ENCODE assay signal across 9 cellular contexts in the genomic region with DNA sequence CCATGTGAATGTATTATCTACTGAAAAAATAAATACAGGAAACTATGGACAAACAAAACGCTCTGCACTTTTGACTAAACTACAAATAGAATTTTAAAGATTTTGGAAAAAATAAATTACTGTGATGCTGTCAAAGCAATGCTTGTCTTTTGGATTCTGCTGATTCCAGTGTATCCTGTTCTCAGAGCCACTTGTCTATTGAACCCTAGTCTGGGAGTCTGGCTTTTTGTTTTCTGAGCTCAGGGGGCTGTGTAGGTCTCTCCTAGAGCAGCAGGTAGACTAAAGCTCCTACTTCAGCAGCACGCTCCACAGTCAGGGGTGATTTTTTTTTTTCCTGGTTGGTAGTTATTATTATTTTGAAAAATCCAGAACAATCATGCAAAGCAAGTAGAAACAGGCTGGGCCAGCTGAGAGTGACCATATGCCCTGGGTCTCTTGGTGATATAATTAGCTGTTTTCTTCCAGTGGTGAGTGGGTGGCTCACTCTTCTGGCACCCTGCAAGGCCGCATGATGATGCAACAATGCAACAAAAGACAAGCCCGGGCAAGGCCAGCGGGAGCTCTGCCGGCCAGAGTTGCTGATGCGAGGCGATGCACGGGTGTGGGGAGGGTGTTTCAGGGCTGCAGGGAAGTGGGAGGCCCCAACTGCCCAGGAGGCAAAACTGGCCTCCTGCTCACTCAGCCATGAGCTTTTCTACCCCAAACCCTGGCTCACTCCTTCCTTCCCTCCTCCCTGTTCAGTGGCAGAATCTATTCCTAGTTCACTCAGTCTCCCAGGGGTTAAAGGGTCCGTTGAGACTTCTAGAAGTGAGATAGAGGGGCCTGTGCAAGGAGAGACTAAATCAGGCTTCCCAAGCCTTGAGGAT. TPM values are rescaled to one million over a fixed set of nuclear protein-coding genes. Genes with fewer than 3 reads are reported as not detected.
DNase-seq lines count a peak whose midpoint lies in the region; ATAC-seq and TF ChIP-seq lines count a peak whose summit lies in the region.
"Had no signal": no experiment of that assay in that cellular context is flagged by ENCODE, and none has a peak within 500 bp of the region (broad histone marks: within the 10 kb centered on the region; RNA-seq: fewer than 3 reads in every experiment).

No MANE protein-coding gene starts in this region.

- H3K4me1 ChIP-seq in heart left ventricle (peaks cover 0 to 32% (median 10%) of the 10 kb centered on the region in 12 donors), psoas muscle (peaks cover 29% of the 10 kb centered on the region)

- WGBS in heart left ventricle, 4 donors, result 56 to 64% (median 62%) methylated on average over 8 to 10 of the region's 10 CpGs
- WGBS in psoas muscle, 3 donors, result 27 to 37% (median 29%) methylated on average over 10 of the region's 10 CpGs

- ATAC-seq in HG02840 (IDR thresholded peaks at IDR 0.05; ENCODE audit: low FRiP score, unreplicated experiment), result peak; percentile 55
- peak; percentile 71 to 94 (median 90) for ATAC-seq in heart left ventricle
- peak; percentile 91 to 98 (median 96) for ATAC-seq in psoas muscle

- peak; percentile 17 for DNase-seq in NCI-H1436 (lab: John Stamatoyannopoulos, UW)
- no peak for DNase-seq in NCI-H1436 treated with DMSO at 0.1 percent for 48 hours (lab: John Stamatoyannopoulos, UW)
- DNase-seq in NCI-H187 (lab: John Stamatoyannopoulos, UW), result peak; percentile 78 to 80
- peak; percentile 98 for DNase-seq in WERI-Rb-1
- peak; percentile 55 to 88 (median 84) for DNase-seq in heart left ventricle
- peak; percentile 88 to 93 for DNase-seq in psoas muscle
- no peak for DNase-seq in stimulated activated CD4-positive, alpha-beta T cell treated with anti-CD3 and anti-CD28 coated beads, Interleukin-1b, Interleukin-23, amount 100 ng/mL, for 48 hours

- intact Hi-C loops in heart left ventricle (cut with DNase I) (no loop called here), psoas muscle (cut with DNase I) (no loop called here)

- no peak for TF ChIP-seq CTCF in WERI-Rb-1 (IDR thresholded peaks at IDR 0.05; ENCODE audit: low read depth, low read length)
- TF ChIP-seq CTCF in heart left ventricle (IDR thresholded peaks at IDR 0.05), result no peak
- no peak for TF ChIP-seq CTCF in psoas muscle (IDR thresholded peaks at IDR 0.05)

- H3K27ac ChIP-seq in WERI-Rb-1 (peak overlapping the region; percentile 90), heart left ventricle (peak overlapping the region in 4 of 12 donors; percentile 30 to 69 (median 51)), psoas muscle (peak overlapping the region; percentile 59)
- H3K27ac ChIP-seq: 22Rv1 had no signal

- no peaks in the 10 kb centered on the region for H3K9me3 ChIP-seq in WERI-Rb-1 (ENCODE audit: severe bottlenecking)
- no peaks in the 10 kb centered on the region for H3K9me3 ChIP-seq in heart left ventricle
- H3K9me3 ChIP-seq in psoas muscle, result no peaks in the 10 kb centered on the region

- H3K4me3 ChIP-seq in WERI-Rb-1 (ENCODE audit: low read depth, low read length), result no peak overlapping the region
- H3K4me3 ChIP-seq in heart left ventricle, result no peak overlapping the region
- no peak overlapping the region for H3K4me3 ChIP-seq in psoas muscle

- H3K27me3 ChIP-seq in WERI-Rb-1 (ENCODE audit: insufficient read depth, low read depth, severe bottlenecking), result no peaks in the 10 kb centered on the region
- H3K27me3 ChIP-seq in heart left ventricle, result no peaks in the 10 kb centered on the region
- no peaks in the 10 kb centered on the region for H3K27me3 ChIP-seq in psoas muscle (ENCODE audit: insufficient read depth in 3 of 3, low read length in 2 of 3)

- no peak for TF ChIP-seq POLR2A in heart left ventricle (IDR thresholded peaks at IDR 0.05)

- H3K36me3 ChIP-seq in WERI-Rb-1 (no peaks in the 10 kb centered on the region), heart left ventricle (no peaks in the 10 kb centered on the region), psoas muscle (ENCODE audit: insufficient read depth in 1 of 2, low read depth in 1 of 2) (no peaks in the 10 kb centered on the region)

RNA-seq across cellular contexts. Expression of gene CDKN1A, which starts 11.6 kb away (rescaled TPM):
- total RNA-seq in heart left ventricle (100 to 1,000 TPM in 4 of 9 donors, 10 to 100 TPM in 5; 27.5 to 164 (median 99.8) TPM), psoas muscle (100 to 1,000 TPM in 3 of 4 donors, 10 to 100 TPM in 1; 39.2 to 666 (median 157) TPM)
- polyA plus RNA-seq in heart left ventricle (100 to 1,000 TPM in 1 of 2 donors, 10 to 100 TPM in 1; 36.2 to 658 TPM), psoas muscle (100 to 1,000 TPM; 130 to 415 (median 273) TPM)

RNA-seq across cellular contexts. Expression of gene RAB44, which starts 30.7 kb away (rescaled TPM):
- under 1 TPM in 5 of 9 donors, not detected in 4; 0.06 to 0.32 (median 0.09) TPM for total RNA-seq in heart left ventricle
- under 1 TPM in 1 of 2 donors, not detected in 1; 0.04 TPM for polyA plus RNA-seq in heart left ventricle
- under 1 TPM in 1 of 4 donors, not detected in 3; 0.06 TPM for total RNA-seq in psoas muscle
- under 1 TPM in 1 of 3 donors, not detected in 2; 0.01 TPM for polyA plus RNA-seq in psoas muscle

Comparison
In these comparisons a context has a peak if more than half of its experiments do, and no peak if none do; other contexts are left out.
1. DNase-seq: peak in NCI-H1436 (single experiment), NCI-H187 (2 of 2), WERI-Rb-1 (single experiment), heart left ventricle (5 of 5) and psoas muscle (2 of 2); none in NCI-H1436 treated with DMSO at 0.1 percent for 48 hours (single experiment) and stimulated activated CD4-positive, alpha-beta T cell treated with anti-CD3 and anti-CD28 coated beads, Interleukin-1b, Interleukin-23, amount 100 ng/mL, for 48 hours (single experiment).
2. Peak in every context shown above with its lines, with median percentiles within 50 percentile points of each other: ATAC-seq.